In genomic region chr13:30339721-30340366, GRCh38 we compare ENCODE assay signal across 1 cellular context.
TF ChIP-seq lines count a peak whose summit lies in the region.

No MANE protein-coding gene starts in this region.

TF ChIP-seq in IMR-90, 13 proteins besides CTCF, POLR2A, EP300 and RAD21 (continued from another document):
- TF ChIP-seq RFX5 (IDR thresholded peaks at IDR 0.05; ENCODE audit: low read depth, low read length) (no peak), FOS (IDR thresholded peaks at IDR 0.05; ENCODE audit: low read depth, low read length) (no peak), MAZ (IDR thresholded peaks at IDR 0.05; ENCODE audit: borderline replicate concordance, low read depth, low read length) (no peak), CHD1 (IDR thresholded peaks at IDR 0.05; ENCODE audit: low read depth, low read length) (no peak), MXI1 (IDR thresholded peaks at IDR 0.05; ENCODE audit: borderline replicate concordance, low read depth, low read length) (no peak), SMC3 (IDR thresholded peaks at IDR 0.05; ENCODE audit: low read depth, low read length) (no peak), BHLHE40 (IDR thresholded peaks at IDR 0.05; ENCODE audit: low read depth, low read length) (no peak), NFE2L2 (IDR thresholded peaks at IDR 0.05; ENCODE audit: low read depth, low read length) (no peak), USF2 (IDR thresholded peaks at IDR 0.05; ENCODE audit: low read depth, low read length) (no peak), CEBPB (IDR thresholded peaks at IDR 0.05; ENCODE audit: low read depth, low read length) (no peak)
